Comparison of ENCODE assay signal across 7 cellular contexts in genomic region chr12:55816876-55817351, GRCh38. TPM values are rescaled to one million over a fixed set of nuclear protein-coding genes. Genes with fewer than 3 reads are reported as not detected.
A peak's percentile ranks its signal among the peaks of the same experiment; 100 is the strongest.
DNase-seq lines count a peak whose midpoint lies in the region; ATAC-seq and TF ChIP-seq lines count a peak whose summit lies in the region.
"Had no signal": no experiment of that assay in that cellular context is flagged by ENCODE, and none has a peak within 500 bp of the region (broad histone marks: within the 10 kb centered on the region; RNA-seq: fewer than 3 reads in every experiment).

No MANE protein-coding gene starts in this region.

- no peaks in the 10 kb centered on the region for H3K9me3 ChIP-seq in HAP-1
- no peaks in the 10 kb centered on the region for H3K9me3 ChIP-seq in neutrophil

- H3K27ac ChIP-seq in brain microvascular endothelial cell = peak overlapping the region; percentile 73
- peak overlapping the region; percentile 85 for H3K27ac ChIP-seq in neutrophil

- in situ Hi-C loops in HAP-1 (cut with MboI; ENCODE audit: low sequenced_read_pairs) (loop anchor here (5.0 kb wide), 1 partner anchor 110 kb away; the partner anchor contains the start of gene PYM1), brain microvascular endothelial cell (cut with HindIII; ENCODE audit: low pct_ligation_motif_present, low sequenced_read_pairs) (no loop called here)

- no peak for ATAC-seq in activated CD8-positive, alpha-beta T cell treated with anti-CD3 and anti-CD28 coated beads, Interleukin-2, amount 10 ng/mL, durations not matched to agents 7 days and 5 days

- no peak overlapping the region for H3K27ac Mint-ChIP-seq in activated CD8-positive, alpha-beta T cell treated with anti-CD3 and anti-CD28 coated beads, Interleukin-2, amount 10 ng/mL, durations not matched to agents 7 days and 5 days
- H3K27ac Mint-ChIP-seq in mesothelial cell of epicardium = no peak overlapping the region
- H3K27ac Mint-ChIP-seq: nephron had no signal

- CTCF ChIA-PET in activated CD8-positive, alpha-beta T cell treated with anti-CD3 and anti-CD28 coated beads, Interleukin-2, amount 10 ng/mL, durations not matched to agents 7 days and 5 days (lab: Charles Lee) = interaction anchor here (0.6 to 4.4 kb wide), 15 partner anchors 8 to 213 kb away, joined by 3 to 56 read pairs (median 9); partner anchors contain the start of genes CD63, DNAJC14, GDF11 and RAB5B

- H3K4me1 ChIP-seq in HAP-1 (peaks cover 32% of the 10 kb centered on the region), neutrophil (ENCODE audit: control insufficient read depth in 1 of 2, insufficient read depth in 1 of 2, low read depth in 1 of 2, low read length in 1 of 2) (peaks cover 23 to 28% of the 10 kb centered on the region in 2 experiments)

- H3K27me3 ChIP-seq in HAP-1 (ENCODE audit: low read depth) (no peaks in the 10 kb centered on the region), brain microvascular endothelial cell (replicated peaks) (no peaks in the 10 kb centered on the region), neutrophil (no peaks in the 10 kb centered on the region)

- H3K4me3 ChIP-seq in HAP-1 (peak overlapping the region; percentile 75), brain microvascular endothelial cell (ENCODE audit: low read depth, low read length) (peak overlapping the region; percentile 99), neutrophil (ENCODE audit: low read depth in 1 of 2, low read length in 1 of 2) (peak overlapping the region; percentile 78 to 86)

- H3K4me3 Mint-ChIP-seq in activated CD8-positive, alpha-beta T cell treated with anti-CD3 and anti-CD28 coated beads, Interleukin-2, amount 10 ng/mL, durations not matched to agents 7 days and 5 days = no peak overlapping the region
- no peak overlapping the region for H3K4me3 Mint-ChIP-seq in mesothelial cell of epicardium

- peaks cover 56% of the 10 kb centered on the region for H3K36me3 Mint-ChIP-seq in activated CD8-positive, alpha-beta T cell treated with anti-CD3 and anti-CD28 coated beads, Interleukin-2, amount 10 ng/mL, durations not matched to agents 7 days and 5 days (ENCODE audit: low read depth)
- peaks cover 8% of the 10 kb centered on the region for H3K36me3 Mint-ChIP-seq in mesothelial cell of epicardium

- H3K9me3 Mint-ChIP-seq in activated CD8-positive, alpha-beta T cell treated with anti-CD3 and anti-CD28 coated beads, Interleukin-2, amount 10 ng/mL, durations not matched to agents 7 days and 5 days (ENCODE audit: insufficient read depth) = no peaks in the 10 kb centered on the region
- H3K9me3 Mint-ChIP-seq in mesothelial cell of epicardium = no peaks in the 10 kb centered on the region
- H3K9me3 Mint-ChIP-seq: nephron had no signal

- DNase-seq in HAP-1 (ENCODE audit: low spot score in 2 of 2) (no peak), brain microvascular endothelial cell (peak; percentile 20), mesothelial cell of epicardium (ENCODE audit: low spot score in 2 of 2, unreplicated experiment in 2 of 2) (no peak)
- no peak for DNase-seq in activated CD8-positive, alpha-beta T cell treated with anti-CD3 and anti-CD28 coated beads, Interleukin-2, amount 10 ng/mL, durations not matched to agents 7 days and 5 days
- no peak for DNase-seq in activated CD4-positive, alpha-beta T cell treated with anti-CD3 and anti-CD28 coated beads, Interleukin-2, amount 50 U/mL, for 1 hour

- POLR2A ChIA-PET in activated CD8-positive, alpha-beta T cell treated with anti-CD3 and anti-CD28 coated beads, Interleukin-2, amount 10 ng/mL, durations not matched to agents 7 days and 5 days (lab: Charles Lee) = interaction anchor here (0.6 to 4.1 kb wide), 12 partner anchors 13 to 296 kb away, joined by 3 to 62 read pairs (median 9); partner anchors contain the start of genes CD63, DNAJC14, GDF11 and PYM1

- H3K36me3 ChIP-seq in HAP-1 (replicated peaks) (peaks cover 40% of the 10 kb centered on the region), brain microvascular endothelial cell (replicated peaks) (peaks cover 30% of the 10 kb centered on the region), neutrophil (peaks cover 42% of the 10 kb centered on the region)

- peaks cover 52% of the 10 kb centered on the region for H3K4me1 Mint-ChIP-seq in activated CD8-positive, alpha-beta T cell treated with anti-CD3 and anti-CD28 coated beads, Interleukin-2, amount 10 ng/mL, durations not matched to agents 7 days and 5 days (ENCODE audit: low read depth)
- peaks cover 30% of the 10 kb centered on the region for H3K4me1 Mint-ChIP-seq in mesothelial cell of epicardium

- no peaks in the 10 kb centered on the region for H3K27me3 Mint-ChIP-seq in activated CD8-positive, alpha-beta T cell treated with anti-CD3 and anti-CD28 coated beads, Interleukin-2, amount 10 ng/mL, durations not matched to agents 7 days and 5 days (ENCODE audit: low read depth)
- no peaks in the 10 kb centered on the region for H3K27me3 Mint-ChIP-seq in mesothelial cell of epicardium (ENCODE audit: low read depth)

- no peak for TF ChIP-seq CTCF in brain microvascular endothelial cell (IDR thresholded peaks at IDR 0.05; ENCODE audit: low read depth, low read length, missing control alignments)
- TF ChIP-seq CTCF in neutrophil (IDR thresholded peaks at IDR 0.05) = no peak
- TF ChIP-seq CTCF in mesothelial cell of epicardium (IDR thresholded peaks at IDR 0.05; ENCODE audit: unreplicated experiment) = no peak

RNA-seq across cellular contexts. Expression of gene SARNP, which starts 0.6 kb away (rescaled TPM):
- total RNA-seq in activated CD8-positive, alpha-beta T cell treated with anti-CD3 and anti-CD28 coated beads, Interleukin-2, amount 10 ng/mL, durations not matched to agents 7 days and 5 days = 10 to 100 TPM; 91.1 to 94.8 TPM
- 67.9 to 73.2 TPM (median 71.5 TPM) in 3 replicates for total RNA-seq in mesothelial cell of epicardium

RNA-seq across cellular contexts. Expression of gene ORMDL2, which starts 0.9 kb away (rescaled TPM):
- 10 to 100 TPM; 55.2 to 57.9 TPM for total RNA-seq in activated CD8-positive, alpha-beta T cell treated with anti-CD3 and anti-CD28 coated beads, Interleukin-2, amount 10 ng/mL, durations not matched to agents 7 days and 5 days
- total RNA-seq in mesothelial cell of epicardium = 24.8 to 28.3 TPM (median 26.3 TPM) in 3 replicates

RNA-seq across cellular contexts. Expression of gene DNAJC14, which starts 12.5 kb away (rescaled TPM):
- total RNA-seq in activated CD8-positive, alpha-beta T cell treated with anti-CD3 and anti-CD28 coated beads, Interleukin-2, amount 10 ng/mL, durations not matched to agents 7 days and 5 days = 10 to 100 TPM; 31.1 to 34.9 TPM
- 37.8 to 38.5 TPM (median 38.3 TPM) in 3 replicates for total RNA-seq in mesothelial cell of epicardium

RNA-seq across cellular contexts. Expression of gene MMP19, which starts 25.8 kb away (rescaled TPM):
- total RNA-seq in activated CD8-positive, alpha-beta T cell treated with anti-CD3 and anti-CD28 coated beads, Interleukin-2, amount 10 ng/mL, durations not matched to agents 7 days and 5 days = not detected
- total RNA-seq in mesothelial cell of epicardium = 3.1 to 3.3 TPM (median 3.3 TPM) in 3 replicates
